8 cellular contexts compared by ENCODE assay signal in genomic region chr3:120558784-120559227, GRCh38. TPM values are rescaled to one million over a fixed set of nuclear protein-coding genes. Genes with fewer than 3 reads are reported as not detected.
A peak's percentile ranks its signal among the peaks of the same experiment; 100 is the strongest.
DNase-seq lines count a peak whose midpoint lies in the region; ATAC-seq lines count a peak whose summit lies in the region.

No MANE protein-coding gene starts in this region.

- peak; percentile 82 for ATAC-seq in GM21528 (IDR thresholded peaks at IDR 0.05; ENCODE audit: low FRiP score, unreplicated experiment)

- WGBS in esophagus, 2 donors = 0 to 2% methylated on average over 17 of the region's 17 CpGs

- H3K27me3 ChIP-seq in esophagus (ENCODE audit: control insufficient read depth in 1 of 2, insufficient read depth in 2 of 2, low read length in 2 of 2) = no peaks in the 10 kb centered on the region
- peaks cover 5% of the 10 kb centered on the region for H3K27me3 ChIP-seq in mucosa of stomach (ENCODE audit: control insufficient read depth, insufficient read depth, low read length)

- H3K4me1 ChIP-seq in esophagus (ENCODE audit: control insufficient read depth in 2 of 2, insufficient read depth in 2 of 2, low read length in 1 of 2) = no peaks in the 10 kb centered on the region
- H3K4me1 ChIP-seq in mucosa of stomach (ENCODE audit: control insufficient read depth, insufficient read depth, low read length) = peaks cover 17% of the 10 kb centered on the region

- H3K9me3 ChIP-seq in esophagus (ENCODE audit: control insufficient read depth in 2 of 2, insufficient read depth in 1 of 2, low read depth in 1 of 2, low read length in 1 of 2) = no peaks in the 10 kb centered on the region
- H3K9me3 ChIP-seq in mucosa of stomach (ENCODE audit: control insufficient read depth, low read length) = no peaks in the 10 kb centered on the region

- DNase-seq in DMS 273 treated with DMSO at 0.1 percent for 48 hours (lab: John Stamatoyannopoulos, UW) = peak; percentile 83
- peak; percentile 74 for DNase-seq in HuH-7 (ENCODE audit: low spot score)
- DNase-seq in OCI-M1 (lab: John Stamatoyannopoulos, UW) = peak; percentile 93
- DNase-seq in activated T-cell treated with anti-CD3 and anti-CD28 coated beads, Interleukin-2, amount 50 U/mL, for 1 hour = peak; percentile 88
- peak; percentile 90 for DNase-seq in stimulated activated CD8-positive, alpha-beta memory T cell treated with anti-CD3 and anti-CD28 coated beads, Interleukin-4, amount 100 ng/mL, for 48 hours

- H3K9ac ChIP-seq in mucosa of stomach (ENCODE audit: low read length) = peak overlapping the region; percentile 58

- H3K36me3 ChIP-seq in esophagus (ENCODE audit: control insufficient read depth in 2 of 2, insufficient read depth in 2 of 2, low read length in 1 of 2) (no peaks in the 10 kb centered on the region), mucosa of stomach (ENCODE audit: control insufficient read depth, insufficient read depth, low read length) (no peaks in the 10 kb centered on the region)

- peak overlapping the region; percentile 21 to 50 for H3K4me3 ChIP-seq in esophagus (ENCODE audit: low read depth in 1 of 2, low read length in 2 of 2)
- H3K4me3 ChIP-seq in mucosa of stomach (ENCODE audit: low read length) = peak overlapping the region; percentile 45

- H3K27ac ChIP-seq in esophagus (ENCODE audit: low read depth in 2 of 2, low read length in 1 of 2) = peak overlapping the region; percentile 14 to 70

RNA-seq across cellular contexts. Expression of gene NDUFB4, which starts 37.3 kb away (rescaled TPM):
- 100 to 1,000 TPM; 182 to 207 TPM for polyA plus RNA-seq in esophagus

Comparison
In these comparisons a context has a peak if more than half of its experiments do, and no peak if none do; other contexts are left out.
1. Peak in every context shown above with its lines: DNase-seq, ATAC-seq, H3K4me3 ChIP-seq and H3K27ac ChIP-seq.